1 cellular context compared by ENCODE assay signal in the genomic region with DNA sequence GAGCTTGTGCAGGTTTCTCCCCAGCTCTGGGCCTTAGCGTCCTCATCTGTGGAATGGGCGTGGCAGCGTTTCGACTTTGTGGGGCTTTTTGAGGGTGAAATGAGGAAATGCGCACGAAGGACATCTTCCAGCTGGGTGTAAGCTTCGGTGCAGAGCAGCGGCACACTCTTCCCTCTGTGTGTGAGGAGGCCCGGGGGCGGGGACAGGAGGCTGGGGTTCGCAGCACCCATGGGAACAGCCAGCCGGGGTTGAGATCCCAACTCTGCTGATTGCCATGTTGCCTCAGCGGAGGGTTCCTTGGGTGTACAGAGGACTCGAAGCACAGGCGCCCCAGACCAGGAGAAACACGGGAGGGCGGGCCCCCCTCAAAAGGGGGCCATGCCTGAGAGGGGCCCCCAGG.
TF ChIP-seq lines count a peak whose summit lies in the region.

No MANE protein-coding gene starts in this region.

TF ChIP-seq in WTC11, 78 proteins besides CTCF, POLR2A, EP300 and RAD21 (continued from another document):
- TF ChIP-seq, protein P1, sequence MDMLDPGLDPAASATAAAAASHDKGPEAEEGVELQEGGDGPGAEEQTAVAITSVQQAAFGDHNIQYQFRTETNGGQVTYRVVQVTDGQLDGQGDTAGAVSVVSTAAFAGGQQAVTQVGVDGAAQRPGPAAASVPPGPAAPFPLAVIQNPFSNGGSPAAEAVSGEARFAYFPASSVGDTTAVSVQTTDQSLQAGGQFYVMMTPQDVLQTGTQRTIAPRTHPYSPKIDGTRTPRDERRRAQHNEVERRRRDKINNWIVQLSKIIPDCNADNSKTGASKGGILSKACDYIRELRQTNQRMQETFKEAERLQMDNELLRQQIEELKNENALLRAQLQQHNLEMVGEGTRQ (CRISPR knock-in tag; IDR thresholded peaks at IDR 0.05): no peak
- TF ChIP-seq, protein P2, sequence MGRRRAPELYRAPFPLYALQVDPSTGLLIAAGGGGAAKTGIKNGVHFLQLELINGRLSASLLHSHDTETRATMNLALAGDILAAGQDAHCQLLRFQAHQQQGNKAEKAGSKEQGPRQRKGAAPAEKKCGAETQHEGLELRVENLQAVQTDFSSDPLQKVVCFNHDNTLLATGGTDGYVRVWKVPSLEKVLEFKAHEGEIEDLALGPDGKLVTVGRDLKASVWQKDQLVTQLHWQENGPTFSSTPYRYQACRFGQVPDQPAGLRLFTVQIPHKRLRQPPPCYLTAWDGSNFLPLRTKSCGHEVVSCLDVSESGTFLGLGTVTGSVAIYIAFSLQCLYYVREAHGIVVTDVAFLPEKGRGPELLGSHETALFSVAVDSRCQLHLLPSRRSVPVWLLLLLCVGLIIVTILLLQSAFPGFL (CRISPR knock-in tag; IDR thresholded peaks at IDR 0.05; ENCODE audit: borderline replicate concordance): no peak
- TF ChIP-seq NR3C1 (CRISPR knock-in tag; conservative IDR thresholded peaks at IDR 0.05; ENCODE audit: low read depth) (no peak), GRHL2 (CRISPR knock-in tag; IDR thresholded peaks at IDR 0.05; ENCODE audit: insufficient replicate concordance, severe bottlenecking) (no peak), SP1 (CRISPR knock-in tag; conservative IDR thresholded peaks at IDR 0.05) (no peak), ESRRA (CRISPR knock-in tag; IDR thresholded peaks at IDR 0.05; ENCODE audit: borderline replicate concordance) (no peak), MYBL2 (CRISPR knock-in tag; IDR thresholded peaks at IDR 0.05) (no peak), JUN (CRISPR knock-in tag; IDR thresholded peaks at IDR 0.05) (no peak), CREB1 (CRISPR knock-in tag; IDR thresholded peaks at IDR 0.05) (no peak), EMX1 (CRISPR knock-in tag; IDR thresholded peaks at IDR 0.05) (no peak), ZNF263 (CRISPR knock-in tag; IDR thresholded peaks at IDR 0.05; ENCODE audit: low read depth) (no peak), CREM (CRISPR knock-in tag; IDR thresholded peaks at IDR 0.05) (no peak)
- TF ChIP-seq, protein P3, sequence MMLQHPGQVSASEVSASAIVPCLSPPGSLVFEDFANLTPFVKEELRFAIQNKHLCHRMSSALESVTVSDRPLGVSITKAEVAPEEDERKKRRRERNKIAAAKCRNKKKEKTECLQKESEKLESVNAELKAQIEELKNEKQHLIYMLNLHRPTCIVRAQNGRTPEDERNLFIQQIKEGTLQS (CRISPR knock-in tag; conservative IDR thresholded peaks at IDR 0.05): no peak
- TF ChIP-seq, protein P4, sequence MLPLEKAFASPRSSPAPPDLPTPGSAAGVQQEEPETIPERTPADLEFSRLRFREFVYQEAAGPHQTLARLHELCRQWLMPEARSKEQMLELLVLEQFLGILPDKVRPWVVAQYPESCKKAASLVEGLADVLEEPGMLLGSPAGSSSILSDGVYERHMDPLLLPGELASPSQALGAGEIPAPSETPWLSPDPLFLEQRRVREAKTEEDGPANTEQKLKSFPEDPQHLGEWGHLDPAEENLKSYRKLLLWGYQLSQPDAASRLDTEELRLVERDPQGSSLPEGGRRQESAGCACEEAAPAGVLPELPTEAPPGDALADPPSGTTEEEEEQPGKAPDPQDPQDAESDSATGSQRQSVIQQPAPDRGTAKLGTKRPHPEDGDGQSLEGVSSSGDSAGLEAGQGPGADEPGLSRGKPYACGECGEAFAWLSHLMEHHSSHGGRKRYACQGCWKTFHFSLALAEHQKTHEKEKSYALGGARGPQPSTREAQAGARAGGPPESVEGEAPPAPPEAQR (CRISPR knock-in tag; IDR thresholded peaks at IDR 0.05): no peak
- TF ChIP-seq, protein P5, sequence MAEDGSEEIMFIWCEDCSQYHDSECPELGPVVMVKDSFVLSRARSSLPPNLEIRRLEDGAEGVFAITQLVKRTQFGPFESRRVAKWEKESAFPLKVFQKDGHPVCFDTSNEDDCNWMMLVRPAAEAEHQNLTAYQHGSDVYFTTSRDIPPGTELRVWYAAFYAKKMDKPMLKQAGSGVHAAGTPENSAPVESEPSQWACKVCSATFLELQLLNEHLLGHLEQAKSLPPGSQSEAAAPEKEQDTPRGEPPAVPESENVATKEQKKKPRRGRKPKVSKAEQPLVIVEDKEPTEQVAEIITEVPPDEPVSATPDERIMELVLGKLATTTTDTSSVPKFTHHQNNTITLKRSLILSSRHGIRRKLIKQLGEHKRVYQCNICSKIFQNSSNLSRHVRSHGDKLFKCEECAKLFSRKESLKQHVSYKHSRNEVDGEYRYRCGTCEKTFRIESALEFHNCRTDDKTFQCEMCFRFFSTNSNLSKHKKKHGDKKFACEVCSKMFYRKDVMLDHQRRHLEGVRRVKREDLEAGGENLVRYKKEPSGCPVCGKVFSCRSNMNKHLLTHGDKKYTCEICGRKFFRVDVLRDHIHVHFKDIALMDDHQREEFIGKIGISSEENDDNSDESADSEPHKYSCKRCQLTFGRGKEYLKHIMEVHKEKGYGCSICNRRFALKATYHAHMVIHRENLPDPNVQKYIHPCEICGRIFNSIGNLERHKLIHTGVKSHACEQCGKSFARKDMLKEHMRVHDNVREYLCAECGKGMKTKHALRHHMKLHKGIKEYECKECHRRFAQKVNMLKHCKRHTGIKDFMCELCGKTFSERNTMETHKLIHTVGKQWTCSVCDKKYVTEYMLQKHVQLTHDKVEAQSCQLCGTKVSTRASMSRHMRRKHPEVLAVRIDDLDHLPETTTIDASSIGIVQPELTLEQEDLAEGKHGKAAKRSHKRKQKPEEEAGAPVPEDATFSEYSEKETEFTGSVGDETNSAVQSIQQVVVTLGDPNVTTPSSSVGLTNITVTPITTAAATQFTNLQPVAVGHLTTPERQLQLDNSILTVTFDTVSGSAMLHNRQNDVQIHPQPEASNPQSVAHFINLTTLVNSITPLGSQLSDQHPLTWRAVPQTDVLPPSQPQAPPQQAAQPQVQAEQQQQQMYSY (CRISPR knock-in tag; IDR thresholded peaks at IDR 0.05): no peak
- TF ChIP-seq, protein P6, sequence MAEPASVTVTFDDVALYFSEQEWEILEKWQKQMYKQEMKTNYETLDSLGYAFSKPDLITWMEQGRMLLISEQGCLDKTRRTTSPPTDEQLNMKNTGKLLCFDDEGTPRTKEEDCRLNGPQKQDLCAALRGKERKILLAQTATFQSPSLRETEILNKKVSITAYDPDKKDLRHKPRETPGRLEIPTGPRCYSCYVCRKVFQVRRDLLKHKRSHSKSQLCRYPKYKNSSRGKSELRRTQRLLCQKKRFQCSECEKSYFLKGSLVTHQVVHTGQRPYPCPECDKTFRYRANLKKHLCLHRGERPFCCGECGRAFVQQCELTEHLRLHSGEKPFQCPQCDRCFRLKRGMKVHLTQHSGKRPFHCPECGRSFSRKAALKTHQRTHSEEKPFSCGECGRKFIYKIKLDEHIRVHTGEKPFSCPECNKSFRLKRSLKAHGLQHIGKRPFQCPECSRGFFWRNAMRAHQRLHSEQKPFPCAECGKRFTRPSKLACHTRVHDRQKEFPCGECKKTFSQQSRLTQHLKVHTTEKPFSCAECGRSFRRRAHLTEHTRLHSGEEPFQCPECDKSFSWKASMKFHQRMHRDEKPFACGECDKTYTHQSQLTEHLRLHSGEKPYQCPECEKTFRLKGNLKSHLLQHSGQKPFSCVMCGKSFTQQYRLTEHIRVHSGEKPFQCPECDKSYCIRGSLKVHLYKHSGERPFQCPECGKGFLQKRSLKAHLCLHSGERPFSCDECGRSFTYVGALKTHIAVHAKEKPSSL (CRISPR knock-in tag; conservative IDR thresholded peaks at IDR 0.05): no peak
